In genomic region chr17:38872671-38873385, GRCh38 we compare ENCODE assay signal across 8 cellular contexts. TPM values are rescaled to one million over a fixed set of nuclear protein-coding genes. Genes with fewer than 3 reads are reported as not detected.
DNase-seq lines count a peak whose midpoint lies in the region; ATAC-seq and TF ChIP-seq lines count a peak whose summit lies in the region.

No MANE protein-coding gene starts in this region.

- no peak for TF ChIP-seq POLR2A in erythroblast (IDR thresholded peaks at IDR 0.05; ENCODE audit: low read length)
- TF ChIP-seq POLR2A in gastrocnemius medialis (IDR thresholded peaks at IDR 0.05) = no peak

- H3K79me2 ChIP-seq in GM23248 (ENCODE audit: insufficient read depth) = peaks cover 78% of the 10 kb centered on the region

- WGBS in GM23248 (ENCODE audit: low coverage in 1 of 2, low lambda C conversion rate in 2 of 2, missing lambda C conversion rate in 2 of 2), 2 experiments = 36 to 42% methylated on average over 9 of the region's 9 CpGs

- H3K27me3 ChIP-seq in GM23248 (replicated peaks; ENCODE audit: insufficient read depth) (no peaks in the 10 kb centered on the region), gastrocnemius medialis (no peaks in the 10 kb centered on the region)

- peaks cover 39% of the 10 kb centered on the region for H3F3A ChIP-seq in GM23248 (ENCODE audit: insufficient read depth)

- H3K9me3 ChIP-seq in GM23248 (ENCODE audit: low read depth) (no peaks in the 10 kb centered on the region), gastrocnemius medialis (no peaks in the 10 kb centered on the region)

- peak overlapping the region; percentile 96; the same call in 1 of the 2 replicates for H3K27ac ChIP-seq in GM23248
- peak overlapping the region; percentile 98 for H3K27ac ChIP-seq in RWPE1
- peak overlapping the region; percentile 87 to 92 (median 90) for H3K27ac ChIP-seq in gastrocnemius medialis

- POLR2A ChIA-PET in RWPE1 (lab: Yijun Ruan, JAX; ENCODE audit: low non-redundant PET) = interaction anchor here (1.0 kb wide), 1 partner anchor 9 kb away, joined by 3 read pairs; no protein-coding TSS in a partner anchor

- H3K4me1 ChIP-seq in GM23248 (ENCODE audit: insufficient read depth) = peaks cover 59% of the 10 kb centered on the region
- peaks cover 22 to 38% of the 10 kb centered on the region in 2 donors for H3K4me1 ChIP-seq in gastrocnemius medialis

- H2AFZ ChIP-seq in GM23248 = no peak overlapping the region

- intact Hi-C loops in gastrocnemius medialis (cut with DNase I; ENCODE audit: low total_unique reads) = no loop called here

- CTCF ChIA-PET in RWPE1 (lab: Yijun Ruan, JAX) = interaction anchor here (0.8 kb wide), 1 partner anchor 37 kb away, joined by 4 read pairs; no protein-coding TSS in a partner anchor

- H3K9ac ChIP-seq in GM23248 = peak overlapping the region; percentile 99

- ATAC-seq in gastrocnemius medialis = no peak

- H3K36me3 ChIP-seq in GM23248 (ENCODE audit: low read depth) (peaks cover under 1% of the 10 kb centered on the region; the same call in 1 of the 2 replicates), gastrocnemius medialis (no peaks in the 10 kb centered on the region)

- in situ Hi-C loops in GM23248 (cut with MboI) = no loop called here
- in situ Hi-C loops in gastrocnemius medialis (cut with MboI; ENCODE audit: low sequenced_read_pairs in 4 of 4) = loop anchor here in 1 of 4 donors (25.0 kb wide), 1 partner anchor 289 kb away; the partner anchor contains the start of genes ARL5C and PLXDC1

- peaks cover 24% of the 10 kb centered on the region for H4K20me1 ChIP-seq in GM23248 (ENCODE audit: insufficient read depth)

- TF ChIP-seq CTCF in RWPE1 (conservative IDR thresholded peaks at IDR 0.05; ENCODE audit: low read depth) (no peak), gastrocnemius medialis (IDR thresholded peaks at IDR 0.05 in 4 of 5, conservative IDR thresholded peaks at IDR 0.05 in 1 of 5) (no peak)

- H3K4me2 ChIP-seq in GM23248 (ENCODE audit: unreplicated experiment) = peak overlapping the region; percentile 98

- peak overlapping the region; percentile 100 for H3K4me3 ChIP-seq in GM23248
- peak overlapping the region in 1 of 4 donors; percentile 87 for H3K4me3 ChIP-seq in gastrocnemius medialis

- DNase-seq in GM23248 = peak; percentile 34
- DNase-seq in RWPE1 (ENCODE audit: low spot score) = no peak
- peak; percentile 60 to 63 for DNase-seq in erythroblast (lab: John Stamatoyannopoulos, UW)
- no peak for DNase-seq in gastrocnemius medialis
- no peak for DNase-seq in hippocampal formation (lab: John Stamatoyannopoulos, UW)
- no peak for DNase-seq in NCI-H187 (lab: John Stamatoyannopoulos, UW)
- DNase-seq in NCI-H1092 treated with DMSO at 0.1 percent for 48 hours (lab: John Stamatoyannopoulos, UW) = no peak
- DNase-seq in iPS-NIHi7 (ENCODE audit: extremely low spot score) = no peak

- H3K9me2 ChIP-seq in GM23248 (ENCODE audit: insufficient read depth) = no peaks in the 10 kb centered on the region

RNA-seq across cellular contexts. Expression of gene LASP1, which starts 3.0 kb away (rescaled TPM):
- total RNA-seq in GM23248 (2014; rRNA removed; shearing (Covaris generic)) = 207 and 250 TPM in 2 replicates
- polyA plus RNA-seq in GM23248 (2016; fragmentation: Nextera tagmentation; extraction: Ambion mirVana) = 198 and 203 TPM in 2 replicates
- total RNA-seq in gastrocnemius medialis = 10 to 100 TPM; 10.7 to 24.1 (median 20.5) TPM

RNA-seq across cellular contexts. Expression of gene RPL23, which starts 19.3 kb away (rescaled TPM):
- 516 and 553 TPM in 2 replicates for total RNA-seq in GM23248 (2014; rRNA removed; shearing (Covaris generic))
- 1,114 and 1,221 TPM in 2 replicates for polyA plus RNA-seq in GM23248 (2016; fragmentation: Nextera tagmentation; extraction: Ambion mirVana)
- 1,000 to 10,000 TPM in 1 of 4 donors, 100 to 1,000 TPM in 3; 878 to 1,126 (median 955) TPM for total RNA-seq in gastrocnemius medialis

RNA-seq across cellular contexts. Expression of gene CWC25, which starts 47.7 kb away (rescaled TPM):
- 9.7 and 18.7 TPM in 2 replicates for total RNA-seq in GM23248 (2014; rRNA removed; shearing (Covaris generic))
- 13.3 and 14.2 TPM in 2 replicates for polyA plus RNA-seq in GM23248 (2016; fragmentation: Nextera tagmentation; extraction: Ambion mirVana)
- 10 to 100 TPM in 3 of 4 donors, 1 to 10 TPM in 1; 9.1 to 14.4 (median 12.3) TPM for total RNA-seq in gastrocnemius medialis

Comparison
In these comparisons a context has a peak if more than half of its experiments do, and no peak if none do; other contexts are left out.
1. DNase-seq: peak in GM23248 (single experiment) and erythroblast (2 of 2); none in RWPE1 (single experiment), gastrocnemius medialis (0 of 2), hippocampal formation (0 of 2), NCI-H187 (0 of 2), NCI-H1092 treated with DMSO at 0.1 percent for 48 hours (single experiment) and iPS-NIHi7 (single experiment).
2. Peak in every context shown above with its lines, with median percentiles within 50 percentile points of each other: H3K27ac ChIP-seq.